Comparison of ENCODE assay signal across 8 cellular contexts in the genomic region with DNA sequence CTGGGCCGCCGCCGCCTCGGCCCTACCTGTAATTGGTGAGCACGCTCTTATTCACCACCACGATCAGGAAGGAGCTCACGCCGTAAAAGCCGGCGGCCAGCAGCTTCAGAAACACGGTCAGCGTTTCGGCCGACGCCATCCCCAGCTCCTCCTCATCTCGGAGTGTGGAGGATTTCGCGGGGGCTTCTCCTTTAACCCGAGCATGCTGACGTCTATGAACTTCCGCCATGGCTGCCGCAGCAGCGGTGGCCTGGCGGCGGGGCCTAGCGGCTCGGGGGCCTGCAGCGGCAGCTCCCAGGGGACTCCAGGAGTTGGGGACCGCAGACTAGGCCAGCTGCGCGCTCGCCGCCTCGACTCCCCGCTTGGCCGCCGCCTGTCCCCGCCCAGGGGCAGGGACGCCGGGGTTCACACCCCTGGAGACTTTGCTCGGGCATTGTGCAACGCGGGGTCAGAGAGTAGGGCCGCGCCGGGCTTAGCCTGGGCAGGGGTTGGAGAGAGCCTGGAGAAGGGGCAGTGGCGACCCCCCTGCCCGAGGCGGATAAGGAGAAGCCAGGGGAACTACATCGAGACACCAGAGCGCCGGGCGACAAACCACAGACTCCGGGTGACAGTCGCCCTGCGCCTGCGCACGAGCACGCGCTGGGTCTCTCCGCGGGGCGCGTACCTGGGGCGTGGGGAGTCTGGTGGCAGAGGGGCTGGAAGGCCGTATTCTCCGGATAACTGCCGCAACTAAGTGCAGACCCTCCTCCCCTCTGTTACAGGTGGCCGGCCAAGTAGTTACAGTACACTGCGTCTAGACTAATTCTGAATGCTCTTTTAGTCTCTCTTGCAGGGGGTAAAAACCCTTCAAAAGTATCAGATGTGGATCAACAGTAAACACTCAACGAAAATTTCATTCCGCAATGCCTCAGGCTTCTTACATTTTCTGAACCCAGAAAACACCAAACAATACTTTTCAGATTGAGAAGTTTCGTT. TPM values are rescaled to one million over a fixed set of nuclear protein-coding genes. Genes with fewer than 3 reads are reported as not detected.
A peak's percentile ranks its signal among the peaks of the same experiment; 100 is the strongest.
DNase-seq lines count a peak whose midpoint lies in the region; ATAC-seq and TF ChIP-seq lines count a peak whose summit lies in the region.

A gene (minus strand): TSS at position 364 of the 975 bp plus-strand sequence. CDS start 135 bp downstream, at position 229.

- POLR2A ChIA-PET in Panc1 (lab: Charles Lee) = interaction anchor here (0.6 kb wide), 1 partner anchor 179 kb away, joined by 12 read pairs; no protein-coding TSS in a partner anchor

- peaks cover 2% of the 10 kb centered on the region for H3K36me3 ChIP-seq in Panc1 (ENCODE audit: control insufficient read depth, insufficient read depth, low read length)
- H3K36me3 ChIP-seq in esophagus squamous epithelium = peaks cover 0 to 20% (median 0%) of the 10 kb centered on the region in 3 donors

- 2 to 21% methylated on average over 4 to 18 of the region's 73 CpGs for WGBS in esophagus squamous epithelium, 2 donors

- no peaks in the 10 kb centered on the region for H3K27me3 Mint-ChIP-seq in IgD-negative memory B cell
- H3K27me3 Mint-ChIP-seq in naive B cell = no peaks in the 10 kb centered on the region
- no peaks in the 10 kb centered on the region for H3K27me3 Mint-ChIP-seq in stimulated activated naive B cell treated with anti-CD40 and anti-IgM and Interleukin-4, amounts not matched to agents 10 μg/mL and 1 μg/mL and 100 μg/mL, for 72 hours

- in situ Hi-C loops in Panc1 (cut with HindIII; ENCODE audit: low pct_unique_long_range_greater_than_20kb, low sequenced_read_pairs) = no loop called here

- H3K4me3 Mint-ChIP-seq in IgD-negative memory B cell = peak within 1 kb of the TSS; percentile 78 to 98 (median 94)
- peak within 1 kb of the TSS; percentile 87 to 98 (median 94) for H3K4me3 Mint-ChIP-seq in naive B cell
- H3K4me3 Mint-ChIP-seq in stimulated activated naive B cell treated with anti-CD40 and anti-IgM and Interleukin-4, amounts not matched to agents 10 μg/mL and 1 μg/mL and 100 μg/mL, for 72 hours = peak within 1 kb of the TSS; percentile 95 to 99

- DNase-seq in DMS53 treated with DMSO at 0.1 percent for 48 hours (lab: John Stamatoyannopoulos, UW; ENCODE audit: unreplicated experiment) = peak; percentile 56
- DNase-seq in Panc1 (ENCODE audit: low read depth, low spot score) = no peak
- DNase-seq in activated T-cell treated with anti-CD3 and anti-CD28 coated beads, Interleukin-2, amount 50 U/mL, for 48 hours = peak; percentile 82 to 84
- DNase-seq in esophagus squamous epithelium (lab: John Stamatoyannopoulos, UW) = peak; percentile 25
- peak; percentile 87 for DNase-seq in naive B cell
- DNase-seq in stimulated activated naive B cell treated with anti-CD40 and anti-IgM and Interleukin-4, amounts not matched to agents 10 μg/mL and 1 μg/mL and 100 μg/mL, for 72 hours = peak; percentile 82

- H3K27ac Mint-ChIP-seq in IgD-negative memory B cell (peak within 1 kb of the TSS; percentile 95 to 96 (median 95)), naive B cell (peak within 1 kb of the TSS; percentile 96 to 99 (median 98))
- peak within 1 kb of the TSS; percentile 98 for H3K27ac Mint-ChIP-seq in stimulated activated naive B cell treated with anti-CD40 and anti-IgM and Interleukin-4, amounts not matched to agents 10 μg/mL and 1 μg/mL and 100 μg/mL, for 72 hours

- BruUV-seq in Panc1 (replicated peaks; lab: Mats Ljungman, UMichigan) = no TSS peak

- CTCF ChIA-PET in Panc1 (lab: Charles Lee) = interaction anchor here (0.6 to 1.0 kb wide), 2 partner anchors 107 to 288 kb away, joined by 3 to 5 read pairs; no protein-coding TSS in a partner anchor

- H3K4me3 ChIP-seq in Panc1 (ENCODE audit: low read depth in 2 of 2, low read length in 2 of 2) (peak within 1 kb of the TSS; percentile 82 to 88), esophagus squamous epithelium (peak within 1 kb of the TSS; percentile 76 to 88 (median 80))

- H3K27ac ChIP-seq in Panc1 (ENCODE audit: low read length) (peak within 1 kb of the TSS; percentile 77), esophagus squamous epithelium (peak within 1 kb of the TSS; percentile 92 to 97 (median 94))

- intact Hi-C loops in Panc1 (cut with micrococcal nuclease; ENCODE audit: unreplicated experiment) = no loop called here
- intact Hi-C loops in esophagus squamous epithelium (cut with DNase I) = no loop called here

- H3K4me1 ChIP-seq in Panc1 (ENCODE audit: control insufficient read depth, insufficient read depth, low read length) = peaks cover 5% of the 10 kb centered on the region; the same call in 1 of the 2 replicates
- peaks cover 0 to 35% (median 10%) of the 10 kb centered on the region in 3 donors for H3K4me1 ChIP-seq in esophagus squamous epithelium

- H3K36me3 Mint-ChIP-seq in IgD-negative memory B cell (peaks cover 2% of the 10 kb centered on the region), naive B cell (no peaks in the 10 kb centered on the region)
- peaks cover 2 to 5% of the 10 kb centered on the region in 2 donors for H3K36me3 Mint-ChIP-seq in stimulated activated naive B cell treated with anti-CD40 and anti-IgM and Interleukin-4, amounts not matched to agents 10 μg/mL and 1 μg/mL and 100 μg/mL, for 72 hours

- no peak for TF ChIP-seq CTCF in Panc1 (IDR thresholded peaks at IDR 0.05)
- peak in 1 of 6 experiments; percentile 2 for TF ChIP-seq CTCF in esophagus squamous epithelium (IDR thresholded peaks at IDR 0.05)

- H3K9me3 ChIP-seq in Panc1 (ENCODE audit: control insufficient read depth, insufficient read depth, low read depth, low read length) (no peaks in the 10 kb centered on the region), esophagus squamous epithelium (no peaks in the 10 kb centered on the region)

- H3K9me3 Mint-ChIP-seq in IgD-negative memory B cell (no peaks in the 10 kb centered on the region), naive B cell (no peaks in the 10 kb centered on the region)
- H3K9me3 Mint-ChIP-seq in stimulated activated naive B cell treated with anti-CD40 and anti-IgM and Interleukin-4, amounts not matched to agents 10 μg/mL and 1 μg/mL and 100 μg/mL, for 72 hours = no peaks in the 10 kb centered on the region

- peak; percentile 76 for ATAC-seq in GM21576 (IDR thresholded peaks at IDR 0.05; ENCODE audit: unreplicated experiment)
- ATAC-seq in Panc1 = peak; percentile 89
- peak; percentile 83 to 85 for ATAC-seq in naive B cell (ENCODE audit: low read depth in 2 of 2)
- peak; percentile 88 to 90 for ATAC-seq in stimulated activated naive B cell treated with anti-CD40 and anti-IgM and Interleukin-4, amounts not matched to agents 10 μg/mL and 1 μg/mL and 100 μg/mL, for 72 hours (replicated peaks)

- no peaks in the 10 kb centered on the region for H3K27me3 ChIP-seq in Panc1 (ENCODE audit: control insufficient read depth, insufficient read depth, low read length)
- no peaks in the 10 kb centered on the region for H3K27me3 ChIP-seq in esophagus squamous epithelium

- TF ChIP-seq POLR2A in esophagus squamous epithelium (IDR thresholded peaks at IDR 0.05) = peak in 2 of 4 donors; percentile 69 to 73

- H3K4me1 Mint-ChIP-seq in IgD-negative memory B cell (peaks cover 14 to 27% (median 17%) of the 10 kb centered on the region in 3 donors), naive B cell (peaks cover 14 to 26% (median 21%) of the 10 kb centered on the region in 3 donors)
- H3K4me1 Mint-ChIP-seq in stimulated activated naive B cell treated with anti-CD40 and anti-IgM and Interleukin-4, amounts not matched to agents 10 μg/mL and 1 μg/mL and 100 μg/mL, for 72 hours = peaks cover 8 to 27% of the 10 kb centered on the region in 2 donors

RNA-seq across cellular contexts. Expression of the gene that starts here (rescaled TPM):
- polyA plus RNA-seq in IgD-negative memory B cell (3.2 TPM), naive B cell (ENCODE audit: low read depth in 6 of 6) (1 to 10 TPM; 2.0 to 5.4 (median 4.7) TPM)
- total RNA-seq in Panc1 (2021; ENCODE audit: unreplicated experiment) (7.0 TPM), esophagus squamous epithelium (10 to 100 TPM in 2 of 4 donors, 1 to 10 TPM in 2; 5.7 to 12.5 (median 10.5) TPM)
- 2.1 TPM for polyA plus RNA-seq in Panc1 (2012; ENCODE audit: insufficient read length)
